Comparison of ENCODE assay signal across 8 cellular contexts in the genomic region with DNA sequence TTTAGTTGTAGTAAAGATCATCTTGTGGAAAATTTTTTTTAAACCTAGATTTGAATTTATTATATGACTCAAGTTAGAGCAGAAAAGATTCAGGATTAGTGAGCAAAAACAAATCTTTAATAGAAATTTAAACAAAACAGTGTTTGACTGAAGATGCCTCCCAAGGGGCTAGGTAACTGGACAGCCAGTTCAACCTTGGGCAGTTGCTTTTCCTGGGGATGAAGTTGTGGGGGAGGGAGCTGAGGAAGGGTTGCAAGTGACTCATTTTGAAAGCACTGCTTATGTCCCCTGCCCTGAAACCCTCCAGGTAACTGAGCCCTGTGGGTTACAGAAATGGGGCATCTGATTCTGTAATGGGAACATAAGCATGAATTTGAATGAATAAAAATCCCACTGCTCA. TPM values are rescaled to one million over a fixed set of nuclear protein-coding genes. Genes with fewer than 3 reads are reported as not detected.
A peak's percentile ranks its signal among the peaks of the same experiment; 100 is the strongest.
DNase-seq lines count a peak whose midpoint lies in the region; ATAC-seq, FAIRE-seq and TF ChIP-seq lines count a peak whose summit lies in the region.

No MANE protein-coding gene starts in this region.

- TF ChIP-seq POLR2A in lower leg skin (IDR thresholded peaks at IDR 0.05) = no peak

- H3K27me3 ChIP-seq in OCI-LY3 (ENCODE audit: low read depth, low read length) = no peaks in the 10 kb centered on the region

- peak; percentile 86 for FAIRE-seq in GM18507 (lab: Jason Lieb, UNC)

- H3K27ac ChIP-seq in OCI-LY3 (ENCODE audit: low read length) = 0 out of 2 replicates have a peak overlapping the region, but pooled peaks have one; percentile 9

- H3K4me2 ChIP-seq in OCI-LY3 (ENCODE audit: low read length) = peak overlapping the region; percentile 45

- peaks cover 27% of the 10 kb centered on the region for H3K4me1 ChIP-seq in OCI-LY3 (ENCODE audit: low read length)

- H3K36me3 Mint-ChIP-seq in immature natural killer cell = no peaks in the 10 kb centered on the region

- intact Hi-C loops in lower leg skin (cut with DNase I; ENCODE audit: low total_unique reads) = no loop called here

- no peaks in the 10 kb centered on the region for H3K27me3 Mint-ChIP-seq in immature natural killer cell (ENCODE audit: low read depth in 3 of 3)

- H3K4me3 Mint-ChIP-seq in immature natural killer cell = peak overlapping the region in 2 of 5 donors; percentile 36 to 47

- H3K4me3 ChIP-seq in OCI-LY3 (ENCODE audit: low read length) (no peak overlapping the region), lower leg skin (ENCODE audit: low read depth, poor library complexity, severe bottlenecking) (no peak overlapping the region)

- H4K20me1 ChIP-seq in OCI-LY3 (ENCODE audit: insufficient read depth, low read length) = no peaks in the 10 kb centered on the region

- H3K4me1 Mint-ChIP-seq in immature natural killer cell = peaks cover 35 to 47% of the 10 kb centered on the region in 2 donors

- no peak overlapping the region for H3K9ac ChIP-seq in OCI-LY3 (ENCODE audit: low read length)

- DNase-seq in GM18507 (ENCODE audit: extremely low spot score, insufficient read length, low read depth) (no peak), immature natural killer cell (no peak), GM20000 (ENCODE audit: low spot score) (no peak), mucosa of gallbladder (ENCODE audit: low spot score) (no peak), putamen (ENCODE audit: low spot score) (no peak), lower leg skin (ENCODE audit: low spot score in 2 of 2) (no peak)

- H3K36me3 ChIP-seq in OCI-LY3 (replicated peaks; ENCODE audit: low read depth, low read length) = no peaks in the 10 kb centered on the region

- H3K79me2 ChIP-seq in OCI-LY3 (ENCODE audit: low read length) = no peaks in the 10 kb centered on the region

- no peaks in the 10 kb centered on the region for H3K9me3 Mint-ChIP-seq in immature natural killer cell

- H2AFZ ChIP-seq in OCI-LY3 (ENCODE audit: low read depth, low read length) = no peak overlapping the region

- H3K27ac Mint-ChIP-seq in immature natural killer cell = peak overlapping the region; percentile 51 to 92 (median 86)

- no peaks in the 10 kb centered on the region for H3K9me3 ChIP-seq in OCI-LY3 (ENCODE audit: insufficient read depth, low read length)

- peak; percentile 61 for ATAC-seq in GM21786 (IDR thresholded peaks at IDR 0.05; ENCODE audit: unreplicated experiment)

- TF ChIP-seq CTCF in OCI-LY3 (IDR thresholded peaks at IDR 0.05; ENCODE audit: low read depth, low read length) (no peak), GM20000 (IDR thresholded peaks at IDR 0.05; ENCODE audit: extremely low read depth, missing control alignments) (no peak), lower leg skin (IDR thresholded peaks at IDR 0.05) (no peak)

RNA-seq across cellular contexts. Expression of a gene that starts 13.1 kb away (rescaled TPM):
- under 1 TPM in 1 of 3 donors, not detected in 2; 0.13 TPM for polyA plus RNA-seq in immature natural killer cell
- total RNA-seq in mucosa of gallbladder (0.86 TPM), lower leg skin (under 1 TPM in 2 of 4 donors, not detected in 2; 0.04 to 0.59 TPM)
